21 cellular contexts compared by ENCODE assay signal in genomic region chr3:48274452-48274851, GRCh38. TPM values are rescaled to one million over a fixed set of nuclear protein-coding genes. Genes with fewer than 3 reads are reported as not detected.
DNase-seq lines count a peak whose midpoint lies in the region; ATAC-seq and TF ChIP-seq lines count a peak whose summit lies in the region.
"Had no signal": no experiment of that assay in that cellular context is flagged by ENCODE, and none has a peak within 500 bp of the region (broad histone marks: within the 10 kb centered on the region; RNA-seq: fewer than 3 reads in every experiment).

No MANE protein-coding gene starts in this region.

- H4K91ac ChIP-seq in neuronal stem cell (ENCODE audit: low read depth, low read length, poor library complexity): no peak overlapping the region

- H2BK5ac ChIP-seq in neuronal stem cell (ENCODE audit: low read length): no peak overlapping the region

- no peaks in the 10 kb centered on the region for H3K27me3 ChIP-seq in neuronal stem cell (ENCODE audit: control insufficient read depth in 3 of 3, insufficient read depth in 3 of 3, low read depth in 1 of 3, low read length in 3 of 3)
- H3K27me3 ChIP-seq: BE2C; BLaER1 treated with 17β-estradiol and CSF1 and Interleukin-3, amounts not matched to agents 10 nM and 100 nM had no signal

- H3K4me3 ChIP-seq in epithelial cell of proximal tubule (ENCODE audit: low read depth, low read length) (peak overlapping the region; percentile 9), neuronal stem cell (ENCODE audit: low read length in 2 of 2) (no peak overlapping the region)
- H3K4me3 ChIP-seq: BLaER1 treated with 17β-estradiol and CSF1 and Interleukin-3, amounts not matched to agents 10 nM and 100 nM had no signal

- H3K4me2 ChIP-seq in neuronal stem cell (ENCODE audit: insufficient read depth, low read length, poor library complexity, severe bottlenecking): no peak overlapping the region
- H3K4me2 ChIP-seq: BLaER1 treated with 17β-estradiol and CSF1 and Interleukin-3, amounts not matched to agents 10 nM and 100 nM had no signal

- H3K79me1 ChIP-seq in neuronal stem cell (ENCODE audit: low read depth, low read length): no peaks in the 10 kb centered on the region

- no peak overlapping the region for H3K27ac ChIP-seq in neuronal stem cell (replicated peaks; ENCODE audit: low read length)
- H3K27ac ChIP-seq: 22Rv1; BLaER1 treated with 17β-estradiol and CSF1 and Interleukin-3, amounts not matched to agents 10 nM and 100 nM had no signal

- DNase-seq in activated effector memory CD4-positive, alpha-beta T cell treated with anti-CD3 and anti-CD28 coated beads, Interleukin-2, amount 50 U/mL, for 16 hours: peak; percentile 58
- DNase-seq in activated effector memory CD4-positive, alpha-beta T cell treated with Interleukin-2 at 50 U/mL for 16 hours: no peak
- DNase-seq in NCI-H69 (lab: John Stamatoyannopoulos, UW) (peak; percentile 0), epithelial cell of proximal tubule (ENCODE audit: low read depth) (no peak), neuronal stem cell (ENCODE audit: low spot score) (no peak), putamen (ENCODE audit: low spot score) (no peak)
- no peak for DNase-seq in stimulated activated CD4-positive, alpha-beta T cell treated with anti-CD3 and anti-CD28 coated beads, Interleukin-2, amount 100 ng/mL, for 48 hours
- DNase-seq: BE2C; CD8-positive, alpha-beta memory T cell; DMS 273 treated with DMSO at 0.1 percent for 48 hours; DMS79; EL; GF-D8; H9 had no signal

- H3K9me3 ChIP-seq in neuronal stem cell (replicated peaks in 1 of 2; ENCODE audit: control insufficient read depth in 2 of 2, insufficient read depth in 1 of 2, low read depth in 1 of 2, low read length in 2 of 2): peaks cover 5 to 13% of the 10 kb centered on the region in 2 donors
- H3K9me3 ChIP-seq: BE2C had no signal

- no peak overlapping the region for H3K9ac ChIP-seq in neuronal stem cell (ENCODE audit: low read depth, low read length, poor library complexity)
- H3K9ac ChIP-seq: BLaER1 treated with 17β-estradiol and CSF1 and Interleukin-3, amounts not matched to agents 10 nM and 100 nM had no signal

- TF ChIP-seq CTCF in epithelial cell of proximal tubule (conservative IDR thresholded peaks at IDR 0.05; ENCODE audit: low read depth, low read length): no peak

- H3K14ac ChIP-seq in neuronal stem cell (ENCODE audit: low read length): no peak overlapping the region

- no peak overlapping the region for H3K18ac ChIP-seq in neuronal stem cell (ENCODE audit: low read length)

- H2BK12ac ChIP-seq in neuronal stem cell (ENCODE audit: low read length): no peak overlapping the region

- H2AK5ac ChIP-seq in neuronal stem cell (ENCODE audit: low read depth, low read length): no peak overlapping the region

- peak overlapping the region; percentile 44 for H3K23ac ChIP-seq in neuronal stem cell (ENCODE audit: low read depth, low read length, poor library complexity)

- ATAC-seq in GM18519 (IDR thresholded peaks at IDR 0.05; ENCODE audit: low FRiP score, unreplicated experiment): no peak

- H2BK15ac ChIP-seq in neuronal stem cell (ENCODE audit: low read length): no peak overlapping the region

- WGBS in neuronal stem cell (ENCODE audit: extremely low coverage in 2 of 2, insufficient read length in 2 of 2, insufficient replicate concordance in 1 of 2), 2 donors: no CpG with 5 or more reads among the region's 10 CpGs

- no peak overlapping the region for H2BK120ac ChIP-seq in neuronal stem cell (ENCODE audit: low read depth, low read length)

- H2AFZ ChIP-seq in neuronal stem cell (ENCODE audit: low read length): no peak overlapping the region

- H3K4ac ChIP-seq in neuronal stem cell (ENCODE audit: low read length): no peak overlapping the region

- H4K8ac ChIP-seq in neuronal stem cell (ENCODE audit: low read depth, low read length): no peak overlapping the region

- peaks cover 15 to 28% of the 10 kb centered on the region in 2 donors for H3K36me3 ChIP-seq in neuronal stem cell (replicated peaks in 1 of 2; ENCODE audit: control insufficient read depth in 2 of 2, insufficient read depth in 2 of 2, low read length in 2 of 2)
- H3K36me3 ChIP-seq: BE2C had no signal

- peaks cover 2 to 7% of the 10 kb centered on the region in 2 donors for H3K4me1 ChIP-seq in neuronal stem cell (ENCODE audit: control insufficient read depth in 2 of 2, insufficient read depth in 1 of 2, low read depth in 1 of 2, low read length in 2 of 2)
- H3K4me1 ChIP-seq: BE2C had no signal

RNA-seq across cellular contexts. Expression of gene NME6, which starts 26.7 kb away (rescaled TPM):
- total RNA-seq in epithelial cell of proximal tubule: 45.5 and 50.0 TPM in 2 replicates
- polyA plus RNA-seq in neuronal stem cell (2013, experiment 1 of 2): 11.8 TPM
- polyA plus RNA-seq in neuronal stem cell (2013, experiment 2 of 2): 12.5 TPM

RNA-seq across cellular contexts. Expression of gene ZNF589, which starts 33.5 kb away (rescaled TPM):
- 3.8 and 4.6 TPM in 2 replicates for total RNA-seq in epithelial cell of proximal tubule
- polyA plus RNA-seq in neuronal stem cell (2013, experiment 1 of 2): 28.2 TPM
- 29.0 TPM for polyA plus RNA-seq in neuronal stem cell (2013, experiment 2 of 2)

RNA-seq across cellular contexts. Expression of gene CAMP, which starts 51.2 kb away (rescaled TPM):
- total RNA-seq in epithelial cell of proximal tubule: not detected in 2 replicates
- polyA plus RNA-seq in neuronal stem cell (2013, experiment 1 of 2): not detected
- polyA plus RNA-seq in neuronal stem cell (2013, experiment 2 of 2): not detected
- total RNA-seq: CD4-positive, alpha-beta T cell; CD8-positive, alpha-beta memory T cell; H9 had no signal
- polyA plus RNA-seq: AG04450; CD8-positive, alpha-beta memory T cell had no signal

RNA-seq across cellular contexts. Expression of gene SPINK8, which starts 59.0 kb away (rescaled TPM):
- not detected in 2 replicates for total RNA-seq in epithelial cell of proximal tubule
- polyA plus RNA-seq in neuronal stem cell (2013, experiment 1 of 2): not detected
- not detected for polyA plus RNA-seq in neuronal stem cell (2013, experiment 2 of 2)
- total RNA-seq: CD4-positive, alpha-beta T cell; CD8-positive, alpha-beta memory T cell; H4; H9 had no signal
- polyA plus RNA-seq: AG04450; CD14-positive monocyte; CD8-positive, alpha-beta memory T cell had no signal

Comparison
In these comparisons a context has a peak if more than half of its experiments do, and no peak if none do; other contexts are left out.
1. DNase-seq: peak in activated effector memory CD4-positive, alpha-beta T cell treated with anti-CD3 and anti-CD28 coated beads, Interleukin-2, amount 50 U/mL, for 16 hours (single experiment) and NCI-H69 (single experiment); none in activated effector memory CD4-positive, alpha-beta T cell treated with Interleukin-2 at 50 U/mL for 16 hours (single experiment), epithelial cell of proximal tubule (single experiment), neuronal stem cell (single experiment), stimulated activated CD4-positive, alpha-beta T cell treated with anti-CD3 and anti-CD28 coated beads, Interleukin-2, amount 100 ng/mL, for 48 hours (0 of 2) and putamen (single experiment).